29 cellular contexts compared by ENCODE assay signal in genomic region chr3:54527521-54527920, GRCh38.
"Had no signal": no experiment of that assay in that cellular context is flagged by ENCODE, and none has a peak within 500 bp of the region (broad histone marks: within the 10 kb centered on the region; RNA-seq: fewer than 3 reads in every experiment).

No MANE protein-coding gene starts in this region.

- H3K27ac ChIP-seq: foreskin keratinocyte, parathyroid adenoma had no signal

- H2AFZ ChIP-seq: parathyroid adenoma had no signal

- H3K27me3 ChIP-seq: foreskin keratinocyte had no signal

- H3K9ac ChIP-seq: parathyroid adenoma had no signal

- FAIRE-seq: bronchial epithelial cell, endometrium, kidney, urothelium cell line had no signal

- DNase-seq: activated CD4-positive, alpha-beta memory T cell treated with anti-CD3 and anti-CD28 coated beads for 36 hours; activated CD4-positive, alpha-beta T cell treated with anti-CD3 and anti-CD28 coated beads, Interleukin-2, amount 10 ng/mL, durations not matched to agents 24 days and 14 days; activated CD4-positive, CD25-positive, alpha-beta regulatory T cell treated with anti-CD3 and anti-CD28 coated beads, Interleukin-2, amount 50 U/mL, for 72 hours; activated CD8-positive, alpha-beta memory T cell treated with anti-CD3 and anti-CD28 coated beads, Interleukin-2, amount 50 U/mL, for 4 hours; activated gamma-delta T cell; activated naive CD4-positive, alpha-beta T cell treated with anti-CD3 and anti-CD28 coated beads, Interleukin-2, amount 10 ng/mL, durations not matched to agents 7 days and 5 days; activated T-cell treated with anti-CD3 and anti-CD28 coated beads, Interleukin-2, amount 50 U/mL, for 1 hour; amygdala; effector CD4-positive, alpha-beta T cell; foreskin keratinocyte; hippocampal formation; kidney; left colon; naive thymus-derived CD8-positive, alpha-beta T cell; nucleus accumbens; stimulated activated CD4-positive, alpha-beta T cell treated with anti-CD3 and anti-CD28 coated beads, Interleukin-2, amount 100 ng/mL, for 48 hours; stimulated activated naive CD4-positive, alpha-beta T cell treated with Interleukin-2 at 50 U/mL for 16 hours; T-helper 17 cell; trophoblast cell had no signal

- H3K4me3 Mint-ChIP-seq: activated CD4-positive, alpha-beta memory T cell treated with anti-CD3 and anti-CD28 coated beads for 36 hours; activated CD4-positive, alpha-beta T cell treated with anti-CD3 and anti-CD28 coated beads, Interleukin-2, amount 10 ng/mL, durations not matched to agents 24 days and 14 days; activated naive CD4-positive, alpha-beta T cell treated with anti-CD3 and anti-CD28 coated beads, Interleukin-2, amount 10 ng/mL, durations not matched to agents 7 days and 5 days; activated T-helper 1 cell treated with anti-CD3 and anti-CD28 coated beads, Interleukin-12 subunit alpha, Interleukin-12 subunit beta, Interleukin-2, Interleukin-4 antibody, amounts not matched to agents 30 ng/mL and 10 ng/mL and 1 ng/mL, durations not matched to agents 14 hours and 24 hours and 36 hours; central memory CD8-positive, alpha-beta T cell; dendritic cell treated with granulocyte-macrophage colony-stimulating factor and Interleukin-4, amounts not matched to agents 40 ng/mL and 50 ng/mL, for 4 days; memory B cell; naive thymus-derived CD8-positive, alpha-beta T cell; neural crest cell; T-helper 17 cell had no signal

- H3K27me3 Mint-ChIP-seq: activated CD4-positive, alpha-beta memory T cell treated with anti-CD3 and anti-CD28 coated beads for 36 hours; activated CD4-positive, alpha-beta T cell treated with anti-CD3 and anti-CD28 coated beads, Interleukin-2, amount 10 ng/mL, durations not matched to agents 24 days and 14 days; activated naive CD4-positive, alpha-beta T cell treated with anti-CD3 and anti-CD28 coated beads, Interleukin-2, amount 10 ng/mL, durations not matched to agents 7 days and 5 days; central memory CD8-positive, alpha-beta T cell; dendritic cell treated with granulocyte-macrophage colony-stimulating factor and Interleukin-4, amounts not matched to agents 40 ng/mL and 50 ng/mL, for 4 days; memory B cell; T-helper 17 cell had no signal

- H3K36me3 Mint-ChIP-seq: activated CD4-positive, alpha-beta memory T cell treated with anti-CD3 and anti-CD28 coated beads for 36 hours; activated naive CD4-positive, alpha-beta T cell treated with anti-CD3 and anti-CD28 coated beads, Interleukin-2, amount 10 ng/mL, durations not matched to agents 7 days and 5 days; memory B cell had no signal

- H3K4me1 Mint-ChIP-seq: activated CD4-positive, alpha-beta T cell treated with anti-CD3 and anti-CD28 coated beads, Interleukin-2, amount 10 ng/mL, durations not matched to agents 24 days and 14 days; activated naive CD4-positive, alpha-beta T cell treated with anti-CD3 and anti-CD28 coated beads, Interleukin-2, amount 10 ng/mL, durations not matched to agents 7 days and 5 days; central memory CD8-positive, alpha-beta T cell; memory B cell; naive thymus-derived CD8-positive, alpha-beta T cell; neural crest cell; T-helper 17 cell had no signal

- H3K36me3 ChIP-seq: thoracic aorta had no signal

- H3K4me1 ChIP-seq: foreskin keratinocyte, parathyroid adenoma had no signal

- H3K27ac Mint-ChIP-seq: activated CD4-positive, alpha-beta memory T cell treated with anti-CD3 and anti-CD28 coated beads for 36 hours; activated CD4-positive, alpha-beta T cell treated with anti-CD3 and anti-CD28 coated beads, Interleukin-2, amount 10 ng/mL, durations not matched to agents 24 days and 14 days; activated naive CD4-positive, alpha-beta T cell treated with anti-CD3 and anti-CD28 coated beads, Interleukin-2, amount 10 ng/mL, durations not matched to agents 7 days and 5 days; activated T-helper 1 cell treated with anti-CD3 and anti-CD28 coated beads, Interleukin-12 subunit alpha, Interleukin-12 subunit beta, Interleukin-2, Interleukin-4 antibody, amounts not matched to agents 30 ng/mL and 10 ng/mL and 1 ng/mL, durations not matched to agents 14 hours and 24 hours and 36 hours; dendritic cell treated with granulocyte-macrophage colony-stimulating factor and Interleukin-4, amounts not matched to agents 40 ng/mL and 50 ng/mL, for 4 days; memory B cell; naive thymus-derived CD8-positive, alpha-beta T cell; T-helper 17 cell had no signal

- H3K4me3 ChIP-seq: thoracic aorta had no signal

- H3K79me2 ChIP-seq: parathyroid adenoma had no signal
